In genomic region chr1:110872745-110873435, GRCh38 we compare ENCODE assay signal across 1 cellular context.
TF ChIP-seq lines count a peak whose summit lies in the region.

CD53 (plus strand) TSS chr1:110873148; CDS start chr1:110891409, 18,261 bp downstream.

TF ChIP-seq in GM12878, 131 proteins besides CTCF, POLR2A, EP300 and RAD21 (continued from another document and continues in another):
- peak; percentile 47; the same call in 1 of the 2 replicates for TF ChIP-seq NBN (IDR thresholded peaks at IDR 0.05)
- no peak for TF ChIP-seq SIX5 (IDR thresholded peaks at IDR 0.05; ENCODE audit: low read depth, low read length, severe bottlenecking)
- no peak for TF ChIP-seq SUPT20H (IDR thresholded peaks at IDR 0.05; ENCODE audit: borderline replicate concordance, control insufficient read depth, low read depth, low read length)
- TF ChIP-seq ESRRA (IDR thresholded peaks at IDR 0.05; ENCODE audit: low read length): no peak
- TF ChIP-seq SUZ12 (IDR thresholded peaks at IDR 0.05; ENCODE audit: unreplicated experiment): no peak
- no peak for TF ChIP-seq USF2 (IDR thresholded peaks at IDR 0.05; ENCODE audit: borderline replicate concordance, low read depth, low read length)
- TF ChIP-seq STAT3 (IDR thresholded peaks at IDR 0.05; ENCODE audit: low read depth, low read length): no peak
- no peak for TF ChIP-seq ATF3 (IDR thresholded peaks at IDR 0.05; ENCODE audit: borderline replicate concordance, extremely low read depth, low read depth, low read length)
- 0 out of 2 replicates have a peak, but pooled peaks have one; percentile 44 for TF ChIP-seq IRF4 (IDR thresholded peaks at IDR 0.05; ENCODE audit: low read depth, low read length)
- no peak for TF ChIP-seq YBX1 (IDR thresholded peaks at IDR 0.05)
- no peak for TF ChIP-seq NR2C2 (IDR thresholded peaks at IDR 0.05; ENCODE audit: borderline replicate concordance, control insufficient read depth, insufficient read length, low read depth)
- no peak for TF ChIP-seq HDAC6 (IDR thresholded peaks at IDR 0.05; ENCODE audit: unreplicated experiment)
- no peak for TF ChIP-seq SIN3A (IDR thresholded peaks at IDR 0.05; ENCODE audit: low read depth, low read length)
- TF ChIP-seq ZZZ3 (IDR thresholded peaks at IDR 0.05; ENCODE audit: control insufficient read depth, insufficient read length, low read depth): no peak
- no peak for TF ChIP-seq NR2F1 (conservative IDR thresholded peaks at IDR 0.05)
- no peak for TF ChIP-seq EGR1 (IDR thresholded peaks at IDR 0.05; ENCODE audit: borderline replicate concordance in 1 of 2, low read depth in 2 of 2, low read length in 2 of 2)
- no peak for TF ChIP-seq WRNIP1 (IDR thresholded peaks at IDR 0.05; ENCODE audit: borderline replicate concordance, low read depth, low read length)
- peak; percentile 54; the same call in 1 of the 2 replicates for TF ChIP-seq ZBTB40 (IDR thresholded peaks at IDR 0.05; ENCODE audit: borderline replicate concordance)
- TF ChIP-seq IKZF1 (conservative IDR thresholded peaks at IDR 0.05): peak; percentile 49; the same call in 1 of the 2 replicates
- no peak for TF ChIP-seq HCFC1 (IDR thresholded peaks at IDR 0.05; ENCODE audit: low read length)
- TF ChIP-seq TCF7 (IDR thresholded peaks at IDR 0.05; ENCODE audit: borderline replicate concordance): 0 out of 2 replicates have a peak, but pooled peaks have one; percentile 4
- TF ChIP-seq PAX8 (IDR thresholded peaks at IDR 0.05): peak; percentile 82; the same call in 1 of the 2 replicates
- TF ChIP-seq ZSCAN29 (IDR thresholded peaks at IDR 0.05): no peak
- TF ChIP-seq BCL3 (IDR thresholded peaks at IDR 0.05; ENCODE audit: borderline replicate concordance, insufficient read depth, low read depth, low read length, poor library complexity, severe bottlenecking): no peak
- TF ChIP-seq ZNF384 (IDR thresholded peaks at IDR 0.05; ENCODE audit: borderline replicate concordance, low read depth, low read length): peak; percentile 34; the same call in 1 of the 2 replicates
- peak; percentile 47 for TF ChIP-seq SP1 (IDR thresholded peaks at IDR 0.05; ENCODE audit: low read depth, low read length)
- TF ChIP-seq TCF3 (IDR thresholded peaks at IDR 0.05; ENCODE audit: borderline replicate concordance, insufficient read depth, low read depth, low read length): no peak
- TF ChIP-seq CBX5 (IDR thresholded peaks at IDR 0.05; ENCODE audit: low read depth): no peak
- TF ChIP-seq NKRF (conservative IDR thresholded peaks at IDR 0.05): peak; percentile 32; the same call in 1 of the 2 replicates
- TF ChIP-seq YY1 (IDR thresholded peaks at IDR 0.05; ENCODE audit: low read depth, low read length): no peak
- peak; percentile 79 for TF ChIP-seq ATF7 (IDR thresholded peaks at IDR 0.05; ENCODE audit: low read depth)
- TF ChIP-seq PAX5 (IDR thresholded peaks at IDR 0.05; ENCODE audit: borderline replicate concordance, low read depth, low read length): 0 out of 2 replicates have a peak, but pooled peaks have one; percentile 32
- no peak for TF ChIP-seq HDGF (IDR thresholded peaks at IDR 0.05)
- no peak for TF ChIP-seq HDAC2 (IDR thresholded peaks at IDR 0.05)
- no peak for TF ChIP-seq BACH1 (IDR thresholded peaks at IDR 0.05; ENCODE audit: borderline replicate concordance)
- peak; percentile 82; the same call in 1 of the 2 replicates for TF ChIP-seq SMAD5 (IDR thresholded peaks at IDR 0.05; ENCODE audit: low read depth)
- no peak for TF ChIP-seq ZBTB11 (CRISPR knock-in tag; IDR thresholded peaks at IDR 0.05)
- TF ChIP-seq ZNF207 (IDR thresholded peaks at IDR 0.05; ENCODE audit: borderline replicate concordance): peak; percentile 38; the same call in 1 of the 2 replicates
- no peak for TF ChIP-seq RAD51 (IDR thresholded peaks at IDR 0.05)
- 0 out of 2 replicates have a peak, but pooled peaks have one; percentile 43 for TF ChIP-seq STAT1 (conservative IDR thresholded peaks at IDR 0.05)
- TF ChIP-seq JUNB (IDR thresholded peaks at IDR 0.05): no peak
- no peak for TF ChIP-seq ASH2L (IDR thresholded peaks at IDR 0.05; ENCODE audit: borderline replicate concordance, low read depth)
- TF ChIP-seq BHLHE40 (IDR thresholded peaks at IDR 0.05; ENCODE audit: borderline replicate concordance in 1 of 2, low read depth in 2 of 2, low read length in 1 of 2): no peak
- TF ChIP-seq TARDBP (IDR thresholded peaks at IDR 0.05; ENCODE audit: borderline replicate concordance): no peak
- no peak for TF ChIP-seq EED (IDR thresholded peaks at IDR 0.05; ENCODE audit: low read depth)
- TF ChIP-seq REST (IDR thresholded peaks at IDR 0.05; ENCODE audit: low read depth, low read length): no peak
- TF ChIP-seq USF1 (IDR thresholded peaks at IDR 0.05; ENCODE audit: borderline replicate concordance, extremely low read length, insufficient read depth, low read depth, low read length): no peak
- TF ChIP-seq ZNF274 (IDR thresholded peaks at IDR 0.05; ENCODE audit: insufficient read depth, insufficient read length): no peak
- TF ChIP-seq KAT2A (conservative IDR thresholded peaks at IDR 0.05; ENCODE audit: control insufficient read depth, low read depth, low read length): no peak
- TF ChIP-seq CHD4 (IDR thresholded peaks at IDR 0.05): no peak
- no peak for TF ChIP-seq MYB (IDR thresholded peaks at IDR 0.05; ENCODE audit: borderline replicate concordance, low read depth, low read length)
- TF ChIP-seq RB1 (IDR thresholded peaks at IDR 0.05; ENCODE audit: borderline replicate concordance): no peak; the same call in 1 of the 2 replicates
- TF ChIP-seq RBBP5 (conservative IDR thresholded peaks at IDR 0.05): no peak
- no peak for TF ChIP-seq NRF1 (conservative IDR thresholded peaks at IDR 0.05; ENCODE audit: low read depth, low read length)
- TF ChIP-seq NFXL1 (IDR thresholded peaks at IDR 0.05; ENCODE audit: borderline replicate concordance): no peak
- no peak for TF ChIP-seq NFIC (IDR thresholded peaks at IDR 0.05; ENCODE audit: low read depth, low read length)
- TF ChIP-seq SMARCA5 (IDR thresholded peaks at IDR 0.05): no peak
